9 cellular contexts compared by ENCODE assay signal in genomic region chr3:151890721-151891141, GRCh38. TPM values are rescaled to one million over a fixed set of nuclear protein-coding genes. Genes with fewer than 3 reads are reported as not detected.
DNase-seq lines count a peak whose midpoint lies in the region; FAIRE-seq and TF ChIP-seq lines count a peak whose summit lies in the region.
"Had no signal": no experiment of that assay in that cellular context is flagged by ENCODE, and none has a peak within 500 bp of the region (broad histone marks: within the 10 kb centered on the region; RNA-seq: fewer than 3 reads in every experiment).

No MANE protein-coding gene starts in this region.

- H3K9me3 ChIP-seq in astrocyte (ENCODE audit: insufficient read depth, low read depth, low read length) = no peaks in the 10 kb centered on the region
- H3K9me3 ChIP-seq in suprapubic skin = peaks cover 3% of the 10 kb centered on the region
- H3K9me3 ChIP-seq: SJCRH30 had no signal

- H3K27ac ChIP-seq in astrocyte (ENCODE audit: low read depth, low read length) = no peak overlapping the region
- H3K27ac ChIP-seq in suprapubic skin = no peak overlapping the region
- H3K27ac ChIP-seq: SJCRH30 had no signal

- no peak overlapping the region for H3K9ac ChIP-seq in astrocyte (ENCODE audit: low read length)

- H3K27me3 ChIP-seq in astrocyte (ENCODE audit: insufficient read depth, low read length) (no peaks in the 10 kb centered on the region), suprapubic skin (no peaks in the 10 kb centered on the region)
- H3K27me3 ChIP-seq: SJCRH30 had no signal

- H3K79me2 ChIP-seq in astrocyte (ENCODE audit: insufficient read depth, low read length) = no peaks in the 10 kb centered on the region

- TF ChIP-seq POLR2A in H54 (IDR thresholded peaks at IDR 0.05; ENCODE audit: low read depth, low read length) (no peak), suprapubic skin (IDR thresholded peaks at IDR 0.05) (no peak)

- FAIRE-seq in H54 (lab: Jason Lieb, UNC) (peak; percentile 15), astrocyte (lab: Jason Lieb, UNC) (no peak)

- TF ChIP-seq CTCF in astrocyte (IDR thresholded peaks at IDR 0.05; ENCODE audit: insufficient read depth, low read depth, low read length) (no peak), suprapubic skin (IDR thresholded peaks at IDR 0.05) (no peak)

- H2AFZ ChIP-seq in astrocyte (ENCODE audit: low read depth, low read length) = no peak overlapping the region

- no peak for TF ChIP-seq EP300 in suprapubic skin (IDR thresholded peaks at IDR 0.05)

- peaks cover 2% of the 10 kb centered on the region for H3K9me3 Mint-ChIP-seq in astrocyte (ENCODE audit: unreplicated experiment)

- H3K4me1 ChIP-seq in astrocyte (ENCODE audit: insufficient read depth, low read length) (no peaks in the 10 kb centered on the region), suprapubic skin (no peaks in the 10 kb centered on the region)

- H3K27ac Mint-ChIP-seq in astrocyte (ENCODE audit: unreplicated experiment) = no peak overlapping the region

- H3K4me1 Mint-ChIP-seq in astrocyte (ENCODE audit: low read depth, unreplicated experiment) = peaks cover 3% of the 10 kb centered on the region

- no peak overlapping the region for H3K4me2 ChIP-seq in astrocyte (ENCODE audit: low read length)

- WGBS in suprapubic skin = 59% methylated on average over 4 of the region's 4 CpGs

- peak; percentile 51 for DNase-seq in Daoy (ENCODE audit: low read depth)
- no peak for DNase-seq in H54 (ENCODE audit: insufficient read length, low spot score)
- peak; percentile 50 for DNase-seq in NCI-H1092 (lab: John Stamatoyannopoulos, UW)
- DNase-seq in astrocyte (ENCODE audit: low read depth) = peak; percentile 68
- DNase-seq in suprapubic skin (ENCODE audit: low spot score in 2 of 2) = no peak
- DNase-seq in GDM1 (lab: John Stamatoyannopoulos, UW) = no peak
- no peak for DNase-seq in KG1 (lab: John Stamatoyannopoulos, UW)
- no peak for DNase-seq in NCI-H446 treated with DMSO at 0.1 percent for 48 hours (lab: John Stamatoyannopoulos, UW)

- H3K4me3 ChIP-seq in astrocyte (ENCODE audit: insufficient read depth, low read depth, low read length) (no peak overlapping the region), suprapubic skin (no peak overlapping the region)
- H3K4me3 ChIP-seq: SJCRH30 had no signal

- H3K27me3 Mint-ChIP-seq in astrocyte (ENCODE audit: low read depth, unreplicated experiment) = no peaks in the 10 kb centered on the region

- H3K36me3 ChIP-seq in astrocyte (ENCODE audit: insufficient read depth, low read length) (no peaks in the 10 kb centered on the region), suprapubic skin (no peaks in the 10 kb centered on the region)
- H3K36me3 ChIP-seq: SJCRH30 had no signal

- no peaks in the 10 kb centered on the region for H3K36me3 Mint-ChIP-seq in astrocyte (ENCODE audit: low read depth, unreplicated experiment)

- H3K4me3 Mint-ChIP-seq in astrocyte (ENCODE audit: unreplicated experiment) = no peak overlapping the region

- no peaks in the 10 kb centered on the region for H4K20me1 ChIP-seq in astrocyte (ENCODE audit: insufficient read depth, low read length)

RNA-seq across cellular contexts. Expression of gene SUCNR1, which starts 17.3 kb away (rescaled TPM):
- not detected in 2 replicates for total RNA-seq in Daoy (2014; rRNA removed; shearing (Covaris generic))
- total RNA-seq in astrocyte = 0.17 TPM in 1 of 2 replicates, not detected in the other
- total RNA-seq in suprapubic skin = 1 to 10 TPM in 3 of 4 donors, under 1 TPM in 1; 0.79 to 2.2 (median 1.4) TPM

Comparison
In these comparisons a context has a peak if more than half of its experiments do, and no peak if none do; other contexts are left out.
1. DNase-seq: peak in Daoy (single experiment), NCI-H1092 (single experiment) and astrocyte (single experiment); none in H54 (single experiment), suprapubic skin (0 of 2), GDM1 (single experiment), KG1 (single experiment) and NCI-H446 treated with DMSO at 0.1 percent for 48 hours (single experiment).